ENCODE assay signal across 19 cellular contexts in genomic region chr3:182904164-182904563, GRCh38.
DNase-seq lines count a peak whose midpoint lies in the region; ATAC-seq, FAIRE-seq and TF ChIP-seq lines count a peak whose summit lies in the region.
"Had no signal": no experiment of that assay in that cellular context is flagged by ENCODE, and none has a peak within 500 bp of the region (broad histone marks: within the 10 kb centered on the region; RNA-seq: fewer than 3 reads in every experiment).

No MANE protein-coding gene starts in this region.

- no peak overlapping the region for H3K27ac Mint-ChIP-seq in H9
- H3K27ac Mint-ChIP-seq in naive thymus-derived CD4-positive, alpha-beta T cell = peak overlapping the region in 6 of 9 donors; percentile 21 to 81 (median 53)
- H3K27ac Mint-ChIP-seq: stimulated activated memory B cell treated with anti-CD40 and anti-IgM and Interleukin-4, amounts not matched to agents 10 μg/mL and 1 μg/mL and 100 μg/mL, for 72 hours had no signal

- H4K20me1 ChIP-seq in H9 (ENCODE audit: control insufficient read depth, insufficient read depth, insufficient read length) = no peaks in the 10 kb centered on the region
- H4K20me1 ChIP-seq in K562 (replicated peaks; ENCODE audit: control insufficient read depth, insufficient read depth, low read length) = no peaks in the 10 kb centered on the region
- H4K20me1 ChIP-seq: BLaER1 had no signal

- H3K4me2 ChIP-seq in H9 (ENCODE audit: insufficient read depth, insufficient read length, low read length) (no peak overlapping the region), K562 (ENCODE audit: insufficient read depth, low read length) (no peak overlapping the region)
- H3K4me2 ChIP-seq: BLaER1 had no signal

- no peak overlapping the region for H3K18ac ChIP-seq in H9 (ENCODE audit: insufficient read length, low read depth, low read length)

- no peak overlapping the region for H3K27ac ChIP-seq in C4-2B
- no peak overlapping the region for H3K27ac ChIP-seq in H9 (ENCODE audit: insufficient read length, low read depth, low read length)
- H3K27ac ChIP-seq in K562 (ENCODE audit: extremely low read depth, low read depth, low read length) = no peak overlapping the region
- H3K27ac ChIP-seq in naive thymus-derived CD4-positive, alpha-beta T cell (ENCODE audit: low read depth, low read length) = no peak overlapping the region
- H3K27ac ChIP-seq in pancreas = no peak overlapping the region
- H3K27ac ChIP-seq: BLaER1, colonic mucosa, GM23248, thyroid gland had no signal

- H3K79me2 ChIP-seq in H9 (ENCODE audit: insufficient read depth, low read length) (no peaks in the 10 kb centered on the region), K562 (ENCODE audit: control insufficient read depth, insufficient read depth, low read length) (no peaks in the 10 kb centered on the region)

- no peaks in the 10 kb centered on the region for H3K79me1 ChIP-seq in H9 (ENCODE audit: insufficient read depth, low read depth, low read length, poor library complexity, severe bottlenecking)

- H3K27me3 Mint-ChIP-seq in H9 (ENCODE audit: low read depth) = no peaks in the 10 kb centered on the region
- no peaks in the 10 kb centered on the region for H3K27me3 Mint-ChIP-seq in naive thymus-derived CD4-positive, alpha-beta T cell
- H3K27me3 Mint-ChIP-seq: stimulated activated memory B cell treated with anti-CD40 and anti-IgM and Interleukin-4, amounts not matched to agents 10 μg/mL and 1 μg/mL and 100 μg/mL, for 72 hours had no signal

- no peak for TF ChIP-seq EP300 in K562 (IDR thresholded peaks at IDR 0.05; ENCODE audit: low read length)

- H3K4me3 ChIP-seq in K562 (no peak overlapping the region), pancreas (no peak overlapping the region)
- H3K4me3 ChIP-seq in naive thymus-derived CD4-positive, alpha-beta T cell (ENCODE audit: low read length) = no peak overlapping the region
- H3K4me3 ChIP-seq: BLaER1, colonic mucosa, GM23248, thyroid gland had no signal

- no peaks in the 10 kb centered on the region for H3K9me3 ChIP-seq in H9 (ENCODE audit: control insufficient read depth, low read depth, low read length)
- no peaks in the 10 kb centered on the region for H3K9me3 ChIP-seq in K562 (replicated peaks; ENCODE audit: control insufficient read depth, insufficient read depth, low read depth, low read length)
- no peaks in the 10 kb centered on the region for H3K9me3 ChIP-seq in naive thymus-derived CD4-positive, alpha-beta T cell (ENCODE audit: control insufficient read depth in 2 of 3, low read length in 3 of 3)
- H3K9me3 ChIP-seq in pancreas = peaks cover 0 to 2% (median 0%) of the 10 kb centered on the region in 4 donors
- H3K9me3 ChIP-seq: BLaER1, colonic mucosa, thyroid gland had no signal

- no peak overlapping the region for H3K4ac ChIP-seq in H9 (ENCODE audit: low read depth, low read length)

- H2BK12ac ChIP-seq in H9 (ENCODE audit: insufficient read length, low read depth, low read length) = no peak overlapping the region

- no peaks in the 10 kb centered on the region for H3K9me3 Mint-ChIP-seq in H9
- no peaks in the 10 kb centered on the region for H3K9me3 Mint-ChIP-seq in naive thymus-derived CD4-positive, alpha-beta T cell
- H3K9me3 Mint-ChIP-seq: stimulated activated memory B cell treated with anti-CD40 and anti-IgM and Interleukin-4, amounts not matched to agents 10 μg/mL and 1 μg/mL and 100 μg/mL, for 72 hours had no signal

- no peak overlapping the region for H3K56ac ChIP-seq in H9 (ENCODE audit: insufficient read length, low read depth, low read length)

- WGBS in H9 (ENCODE audit: extremely low coverage, insufficient read length, low lambda C conversion rate) = no CpG with 5 or more reads among the region's 3 CpGs
- WGBS in K562 (ENCODE audit: insufficient coverage, low coverage, missing lambda C conversion rate) = 92% methylated on average over 3 of the region's 3 CpGs
- 95 to 98% methylated on average over 3 of the region's 3 CpGs for WGBS in pancreas, 2 donors

- H3K14ac ChIP-seq in H9 (ENCODE audit: insufficient read depth, low read length) = no peak overlapping the region

- DNase-seq in H9 (no peak), K562 (ENCODE audit: extremely low read depth in 1 of 4, low spot score in 3 of 4) (no peak), Kasumi-1 (lab: John Stamatoyannopoulos, UW) (no peak), pancreas (no peak), NCI-H2081 treated with DMSO at 0.1 percent for 48 hours (lab: John Stamatoyannopoulos, UW) (no peak), AML-193 (lab: John Stamatoyannopoulos, UW) (no peak)
- DNase-seq in naive thymus-derived CD4-positive, alpha-beta T cell = no peak
- DNase-seq: activated effector memory CD4-positive, alpha-beta T cell treated with anti-CD3 and anti-CD28 coated beads, Interleukin-2, amount 50 U/mL, for 16 hours; colonic mucosa; GF-D8; GM23248; left ventricle myocardium superior; NCI-H1417; Right ventricle myocardium superior; thyroid gland had no signal

- no peak overlapping the region for H2AFZ ChIP-seq in H9 (ENCODE audit: low read length)
- H2AFZ ChIP-seq in K562 (ENCODE audit: low read depth, low read length) = no peak overlapping the region
- H2AFZ ChIP-seq: GM23248 had no signal

- H2BK5ac ChIP-seq in H9 (ENCODE audit: insufficient read length, low read length) = no peak overlapping the region

- no peaks in the 10 kb centered on the region for H3K9me1 ChIP-seq in K562 (ENCODE audit: control insufficient read depth, insufficient read depth, low read length)

- H3K4me1 ChIP-seq in H9 (ENCODE audit: insufficient read depth, low read length) = no peaks in the 10 kb centered on the region
- H3K4me1 ChIP-seq in K562 (replicated peaks in 1 of 2; ENCODE audit: control insufficient read depth in 2 of 2, insufficient read depth in 2 of 2, low read length in 2 of 2) = peaks cover 4 to 8% of the 10 kb centered on the region in 2 experiments; a peak in 3 of 5 replicates
- no peaks in the 10 kb centered on the region for H3K4me1 ChIP-seq in naive thymus-derived CD4-positive, alpha-beta T cell (ENCODE audit: control insufficient read depth in 2 of 2, insufficient read depth in 2 of 2, low read length in 2 of 2)
- H3K4me1 ChIP-seq in pancreas = no peaks in the 10 kb centered on the region
- H3K4me1 ChIP-seq: BLaER1, colonic mucosa, thyroid gland had no signal

- H4K8ac ChIP-seq in H9 (replicated peaks; ENCODE audit: insufficient read length, low read depth, low read length) = no peak overlapping the region

- FAIRE-seq in K562 (lab: Jason Lieb, UNC) = no peak
- FAIRE-seq in pancreas (lab: Jason Lieb, UNC) = no peak
- FAIRE-seq: endothelial cell of umbilical vein had no signal

- H4K5ac ChIP-seq in H9 (ENCODE audit: insufficient read length, low read depth, low read length) = no peak overlapping the region

- no peak overlapping the region for H2BK15ac ChIP-seq in H9 (ENCODE audit: low read depth, low read length)

- no peak overlapping the region for H2AK5ac ChIP-seq in H9 (ENCODE audit: insufficient read length, low read length)

- TF ChIP-seq CTCF in C4-2B (conservative IDR thresholded peaks at IDR 0.05) (peak; percentile 18), H9 (conservative IDR thresholded peaks at IDR 0.05) (peak; percentile 57), K562 (IDR thresholded peaks at IDR 0.05 in 2 of 3, conservative IDR thresholded peaks at IDR 0.05 in 1 of 3; ENCODE audit: insufficient read depth in 2 of 3, low read depth in 1 of 3, low read length in 3 of 3) (0 out of 6 replicates have a peak, but pooled peaks of 2 of the 3 experiments have one; percentile 7 to 30), pancreas (IDR thresholded peaks at IDR 0.05) (no peak)

- no TSS peak for BruUV-seq in K562 (replicated peaks; lab: Mats Ljungman, UMichigan)

- POLR2A ChIA-PET in K562 (lab: Yijun Ruan, JAX) = interaction anchor here (0.6 to 2.4 kb wide), 6 partner anchors 10 to 1508 kb away, joined by 3 to 9 read pairs (median 4); no protein-coding TSS in a partner anchor
- POLR2A ChIA-PET in naive thymus-derived CD4-positive, alpha-beta T cell (lab: Charles Lee) = no interaction called here

- H4K91ac ChIP-seq in H9 (ENCODE audit: insufficient read length, low read depth, low read length) = no peak overlapping the region

- peaks cover 0 to 5% (median 3%) of the 10 kb centered on the region in 3 experiments; a peak in 1 of 7 replicates for H3K36me3 Mint-ChIP-seq in H9 (ENCODE audit: insufficient read depth in 1 of 3, low read depth in 3 of 3)
- H3K36me3 Mint-ChIP-seq in naive thymus-derived CD4-positive, alpha-beta T cell = peaks cover 0 to 34% (median 19%) of the 10 kb centered on the region in 5 donors

- no peaks in the 10 kb centered on the region for H3K23me2 ChIP-seq in H9 (ENCODE audit: insufficient read length, low read depth, low read length, poor library complexity, severe bottlenecking)

- peaks cover 2 to 6% of the 10 kb centered on the region in 2 experiments; a peak in 1 of 4 replicates for H3K4me1 Mint-ChIP-seq in H9
- H3K4me1 Mint-ChIP-seq in naive thymus-derived CD4-positive, alpha-beta T cell = peaks cover 0 to 8% (median 2%) of the 10 kb centered on the region in 7 donors

- no peak overlapping the region for H3K4me3 Mint-ChIP-seq in H9
- H3K4me3 Mint-ChIP-seq in naive thymus-derived CD4-positive, alpha-beta T cell = no peak overlapping the region
- H3K4me3 Mint-ChIP-seq: stimulated activated memory B cell treated with anti-CD40 and anti-IgM and Interleukin-4, amounts not matched to agents 10 μg/mL and 1 μg/mL and 100 μg/mL, for 72 hours had no signal

- no peak overlapping the region for H2BK120ac ChIP-seq in H9 (ENCODE audit: low read depth, low read length, poor library complexity, severe bottlenecking)

- H3T11ph ChIP-seq in H9 (ENCODE audit: low read length) = no peak overlapping the region

- no peaks in the 10 kb centered on the region for H3K27me3 ChIP-seq in H9 (ENCODE audit: insufficient read depth, low read length)
- no peaks in the 10 kb centered on the region for H3K27me3 ChIP-seq in K562 (ENCODE audit: control insufficient read depth in 2 of 2, insufficient read depth in 2 of 2, low read length in 2 of 2)
- H3K27me3 ChIP-seq in naive thymus-derived CD4-positive, alpha-beta T cell (ENCODE audit: control insufficient read depth in 2 of 2, insufficient read depth in 2 of 2, low read length in 2 of 2) = no peaks in the 10 kb centered on the region
- no peaks in the 10 kb centered on the region for H3K27me3 ChIP-seq in pancreas
- H3K27me3 ChIP-seq: BLaER1, colonic mucosa, thyroid gland had no signal

- TF ChIP-seq POLR2A in K562 (conservative IDR thresholded peaks at IDR 0.05) = no peak

- CTCF ChIA-PET in K562 (lab: Yijun Ruan, JAX; ENCODE audit: low intra/inter-chr PET ratio) = interaction anchor here (1.1 kb wide), 1 partner anchor 23 kb away, joined by 6 read pairs; no protein-coding TSS in a partner anchor
- CTCF ChIA-PET in naive thymus-derived CD4-positive, alpha-beta T cell (lab: Charles Lee) = interaction anchor here (1.8 kb wide), 1 partner anchor 12 kb away, joined by 5 read pairs; no protein-coding TSS in a partner anchor

- intact Hi-C loops in K562 (cut with micrococcal nuclease) = loop anchor here (10.0 kb wide), 1 partner anchor 191 kb away; the partner anchor contains the start of gene MCCC1
- intact Hi-C loops in naive thymus-derived CD4-positive, alpha-beta T cell (cut with micrococcal nuclease) = loop anchor here in 1 of 2 donors (10.0 kb wide), 1 partner anchor 189 kb away; no protein-coding TSS in a partner anchor
- intact Hi-C loops in pancreas (cut with DNase I) = no loop called here

- ATAC-seq in K562 (peak; percentile 62; the same call in 2 of the 3 replicates), pancreas (no peak)
- ATAC-seq in naive thymus-derived CD4-positive, alpha-beta T cell = no peak
- ATAC-seq: left ventricle myocardium superior; stimulated activated memory B cell treated with anti-CD40 and anti-IgM and Interleukin-4, amounts not matched to agents 10 μg/mL and 1 μg/mL and 100 μg/mL, for 72 hours had no signal

- no peak overlapping the region for H3K23ac ChIP-seq in H9 (ENCODE audit: insufficient read length, low read depth, low read length)

- H3K36me3 ChIP-seq in K562 (ENCODE audit: control insufficient read depth, insufficient read depth, low read length) (peaks cover 51% of the 10 kb centered on the region), pancreas (peaks cover 0 to 29% (median 0%) of the 10 kb centered on the region in 3 donors)
- peaks cover 0 to 35% (median 5%) of the 10 kb centered on the region in 3 experiments for H3K36me3 ChIP-seq in naive thymus-derived CD4-positive, alpha-beta T cell (ENCODE audit: control insufficient read depth in 2 of 3, insufficient read depth in 3 of 3, low read length in 3 of 3)

- in situ Hi-C loops in K562 (cut with MboI) = no loop called here

- no peak for TF ChIP-seq RAD21 in K562 (CRISPR knock-in tag; conservative IDR thresholded peaks at IDR 0.05 in 1 of 2, IDR thresholded peaks at IDR 0.05 in 1 of 2)

- H3K9ac ChIP-seq in H9 (ENCODE audit: extremely low read depth, insufficient read length, low read length) (no peak overlapping the region), K562 (ENCODE audit: insufficient read depth in 1 of 2, low read depth in 2 of 2, low read length in 2 of 2) (no peak overlapping the region)
- H3K9ac ChIP-seq: BLaER1, GM23248 had no signal

- H2BK20ac ChIP-seq in H9 (ENCODE audit: low read depth, low read length, poor library complexity, severe bottlenecking) = no peak overlapping the region

Comparison
In these comparisons a context has a peak if more than half of its experiments do, and no peak if none do; other contexts are left out.
1. CTCF ChIP-seq: peak in C4-2B (single experiment), H9 (single experiment) and K562 (2 of 3); none in pancreas (0 of 4).
2. H3K27ac Mint-ChIP-seq: peak in naive thymus-derived CD4-positive, alpha-beta T cell (6 of 9); none in H9 (0 of 3).